Comparison of ENCODE assay signal across 12 cellular contexts in the genomic region with DNA sequence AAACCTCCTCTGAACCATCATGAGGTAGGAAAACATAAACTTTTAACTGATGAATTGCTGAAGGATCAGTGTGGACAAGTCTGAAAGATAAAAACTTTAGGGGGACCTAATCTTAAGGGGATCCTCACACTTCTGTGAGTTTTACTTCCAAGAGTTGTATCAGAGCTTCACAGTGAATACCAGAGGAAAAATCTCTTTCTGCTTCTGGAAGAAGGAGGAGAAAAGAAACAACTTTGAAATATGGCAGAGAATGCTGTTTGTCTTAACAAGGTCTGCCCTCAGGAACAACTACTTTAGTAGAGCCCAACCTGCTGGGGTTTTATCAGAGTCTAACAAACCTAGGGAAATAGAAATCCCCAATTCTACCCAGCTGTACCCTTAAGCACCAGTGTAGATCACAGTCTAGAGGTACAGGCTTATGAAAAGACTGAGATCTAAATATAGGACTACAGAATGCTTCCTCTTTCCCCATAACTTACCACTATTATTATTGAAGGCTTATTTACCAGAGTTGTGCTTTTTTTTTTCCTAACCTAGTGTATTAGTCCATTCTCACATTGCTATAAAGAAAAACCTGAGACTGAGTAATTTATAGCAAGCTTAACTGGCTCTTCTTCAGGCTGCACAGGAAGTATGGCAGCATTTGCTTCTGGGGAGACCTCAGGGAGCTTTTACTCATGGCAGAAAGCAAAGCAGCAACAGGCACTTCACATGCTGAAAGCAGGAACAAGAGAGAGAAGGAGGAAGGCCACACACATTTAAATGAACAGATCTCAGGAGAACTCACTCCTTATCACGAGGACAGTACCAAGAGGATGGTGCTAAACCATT.
DNase-seq lines count a peak whose midpoint lies in the region; ATAC-seq, FAIRE-seq and TF ChIP-seq lines count a peak whose summit lies in the region.
"Had no signal": no experiment of that assay in that cellular context is flagged by ENCODE, and none has a peak within 500 bp of the region (broad histone marks: within the 10 kb centered on the region; RNA-seq: fewer than 3 reads in every experiment).

No MANE protein-coding gene starts in this region.

- peaks cover 56% of the 10 kb centered on the region for H3K36me3 Mint-ChIP-seq in activated naive CD4-positive, alpha-beta T cell treated with anti-CD3 and anti-CD28 coated beads, Interleukin-2, amount 50 U/mL, for 24 hours
- H3K36me3 Mint-ChIP-seq in nephron progenitor cell (ENCODE audit: low read depth) = peaks cover 5% of the 10 kb centered on the region

- intact Hi-C loops in lower lobe of right lung (cut with DNase I) = no loop called here

- H3K4me3 Mint-ChIP-seq in activated naive CD4-positive, alpha-beta T cell treated with anti-CD3 and anti-CD28 coated beads, Interleukin-2, amount 50 U/mL, for 24 hours = no peak overlapping the region
- no peak overlapping the region for H3K4me3 Mint-ChIP-seq in nephron progenitor cell

- no peak overlapping the region for H3K4me3 ChIP-seq in lower lobe of right lung

- no peaks in the 10 kb centered on the region for H3K9me3 ChIP-seq in lower lobe of right lung

- FAIRE-seq in HTR-8/SVneo (lab: Jason Lieb, UNC) = peak; percentile 69
- FAIRE-seq: kidney had no signal

- H3K27me3 ChIP-seq in lower lobe of right lung (ENCODE audit: low read depth) = no peaks in the 10 kb centered on the region

- peak overlapping the region; percentile 87 for H3K27ac Mint-ChIP-seq in activated naive CD4-positive, alpha-beta T cell treated with anti-CD3 and anti-CD28 coated beads, Interleukin-2, amount 50 U/mL, for 24 hours
- H3K27ac Mint-ChIP-seq in nephron progenitor cell = peak overlapping the region; percentile 36

- TF ChIP-seq CTCF in nephron progenitor cell (IDR thresholded peaks at IDR 0.05) (no peak), lower lobe of right lung (IDR thresholded peaks at IDR 0.05) (no peak)

- peaks cover 9% of the 10 kb centered on the region for H3K9me3 Mint-ChIP-seq in activated naive CD4-positive, alpha-beta T cell treated with anti-CD3 and anti-CD28 coated beads, Interleukin-2, amount 50 U/mL, for 24 hours
- H3K9me3 Mint-ChIP-seq in nephron progenitor cell = no peaks in the 10 kb centered on the region

- H3K4me1 Mint-ChIP-seq in activated naive CD4-positive, alpha-beta T cell treated with anti-CD3 and anti-CD28 coated beads, Interleukin-2, amount 50 U/mL, for 24 hours = peaks cover 84% of the 10 kb centered on the region
- no peaks in the 10 kb centered on the region for H3K4me1 Mint-ChIP-seq in nephron progenitor cell

- ATAC-seq in HG02571 (IDR thresholded peaks at IDR 0.05; ENCODE audit: unreplicated experiment) (peak; percentile 80), lower lobe of right lung (no peak)

- H3K27me3 Mint-ChIP-seq in activated naive CD4-positive, alpha-beta T cell treated with anti-CD3 and anti-CD28 coated beads, Interleukin-2, amount 50 U/mL, for 24 hours = no peaks in the 10 kb centered on the region
- no peaks in the 10 kb centered on the region for H3K27me3 Mint-ChIP-seq in nephron progenitor cell (ENCODE audit: low read depth, poor library complexity)

- H3K27ac ChIP-seq in lower lobe of right lung = no peak overlapping the region
- H3K27ac ChIP-seq: VCaP had no signal

- no peaks in the 10 kb centered on the region for H3K36me3 ChIP-seq in lower lobe of right lung

- DNase-seq in activated naive CD4-positive, alpha-beta T cell treated with anti-CD3 and anti-CD28 coated beads, Interleukin-2, amount 50 U/mL, for 16 hours = no peak
- DNase-seq in HTR-8/SVneo (ENCODE audit: insufficient read length, low spot score) (no peak), nephron progenitor cell (no peak), lower lobe of right lung (no peak), NCI-H1092 (lab: John Stamatoyannopoulos, UW) (no peak), mesenteric fat pad (ENCODE audit: low spot score) (no peak)
- DNase-seq: anterior cingulate cortex, kidney, NCI-H82 had no signal

- no peaks in the 10 kb centered on the region for H3K4me1 ChIP-seq in lower lobe of right lung
